ENCODE assay signal across 16 cellular contexts in genomic region chr14:52318829-52319604, GRCh38. TPM values are rescaled to one million over a fixed set of nuclear protein-coding genes. Genes with fewer than 3 reads are reported as not detected.
DNase-seq lines count a peak whose midpoint lies in the region; ATAC-seq and TF ChIP-seq lines count a peak whose summit lies in the region.
"Had no signal": no experiment of that assay in that cellular context is flagged by ENCODE, and none has a peak within 500 bp of the region (broad histone marks: within the 10 kb centered on the region; RNA-seq: fewer than 3 reads in every experiment).

No MANE protein-coding gene starts in this region.

- no peaks in the 10 kb centered on the region for H3K27me3 ChIP-seq in CD8-positive, alpha-beta T cell (ENCODE audit: insufficient read depth, low read length)
- no peaks in the 10 kb centered on the region for H3K27me3 ChIP-seq in osteoblast (ENCODE audit: insufficient read depth, low read length)
- H3K27me3 ChIP-seq: MG63 had no signal

- POLR2A ChIA-PET in CD8-positive, alpha-beta T cell (lab: Charles Lee) = interaction anchor here (1.2 to 1.3 kb wide), 2 partner anchors 8 to 87 kb away, joined by 3 read pairs; no protein-coding TSS in a partner anchor

- intact Hi-C loops in CD8-positive, alpha-beta T cell (cut with DNase I, micrococcal nuclease) = loop anchor here (5.0 kb wide), 3 partner anchors 33 to 233 kb away; partner anchors contain the start of genes GPR137C (in 1 of the 2) and TXNDC16 (in 1 of the 2)
- intact Hi-C loops in Right ventricle myocardium superior (cut with DNase I) = no loop called here

- DNase-seq in CD8-positive, alpha-beta T cell = no peak
- DNase-seq in Jurkat, Clone E6-1 (ENCODE audit: low read depth, low spot score) = peak; percentile 32
- DNase-seq in activated naive CD8-positive, alpha-beta T cell treated with anti-CD3 and anti-CD28 coated beads for 36 hours = no peak
- DNase-seq in osteoblast (ENCODE audit: insufficient read length, low spot score, missing footprints) = peak; percentile 38
- no peak for DNase-seq in G401 (ENCODE audit: low spot score)
- DNase-seq in Right ventricle myocardium superior = no peak
- DNase-seq: amygdala, Calu3, islet precursor cell, MG63, mucosa of descending colon, NCI-H2171 treated with DMSO at 0.1 percent for 48 hours, PC-9, substantia nigra had no signal

- peak overlapping the region; percentile 59 for H3K4me3 Mint-ChIP-seq in CD8-positive, alpha-beta T cell
- peak overlapping the region; percentile 60 for H3K4me3 Mint-ChIP-seq in activated naive CD8-positive, alpha-beta T cell treated with anti-CD3 and anti-CD28 coated beads for 36 hours

- no peaks in the 10 kb centered on the region for H3K36me3 ChIP-seq in CD8-positive, alpha-beta T cell (ENCODE audit: insufficient read depth, low read length)
- no peaks in the 10 kb centered on the region for H3K36me3 ChIP-seq in osteoblast (ENCODE audit: insufficient read depth, low read length)
- H3K36me3 ChIP-seq: MG63 had no signal

- peaks cover 8% of the 10 kb centered on the region for H3K9me3 Mint-ChIP-seq in CD8-positive, alpha-beta T cell
- peaks cover 27% of the 10 kb centered on the region for H3K9me3 Mint-ChIP-seq in activated naive CD8-positive, alpha-beta T cell treated with anti-CD3 and anti-CD28 coated beads for 36 hours

- peaks cover 2% of the 10 kb centered on the region for H3K27me3 Mint-ChIP-seq in CD8-positive, alpha-beta T cell (ENCODE audit: low read depth)
- H3K27me3 Mint-ChIP-seq in activated naive CD8-positive, alpha-beta T cell treated with anti-CD3 and anti-CD28 coated beads for 36 hours = peaks cover 8% of the 10 kb centered on the region

- TF ChIP-seq CTCF in CD8-positive, alpha-beta T cell (IDR thresholded peaks at IDR 0.05) = no peak
- no peak for TF ChIP-seq CTCF in osteoblast (IDR thresholded peaks at IDR 0.05; ENCODE audit: extremely low read depth, low read depth, low read length)

- peaks cover 44% of the 10 kb centered on the region for H3K36me3 Mint-ChIP-seq in CD8-positive, alpha-beta T cell
- peaks cover 78% of the 10 kb centered on the region for H3K36me3 Mint-ChIP-seq in activated naive CD8-positive, alpha-beta T cell treated with anti-CD3 and anti-CD28 coated beads for 36 hours

- no peak for ATAC-seq in CD8-positive, alpha-beta T cell
- ATAC-seq in GM18502 (IDR thresholded peaks at IDR 0.05; ENCODE audit: poor library complexity, unreplicated experiment) = no peak
- no peak for ATAC-seq in Right ventricle myocardium superior (ENCODE audit: poor library complexity)
- ATAC-seq: mucosa of descending colon had no signal

- H3K9me3 ChIP-seq in CD8-positive, alpha-beta T cell (ENCODE audit: low read length) = peaks cover 8% of the 10 kb centered on the region
- no peaks in the 10 kb centered on the region for H3K9me3 ChIP-seq in osteoblast (ENCODE audit: low read depth, low read length)

- peak overlapping the region; percentile 41 for H3K4me2 ChIP-seq in osteoblast (ENCODE audit: insufficient read depth, low read length)
- H3K4me2 ChIP-seq: PC-9 had no signal

- peaks cover 4% of the 10 kb centered on the region for H4K20me1 ChIP-seq in osteoblast (ENCODE audit: insufficient read depth, low read length)

- H3K27ac ChIP-seq in CD8-positive, alpha-beta T cell (ENCODE audit: low read depth, low read length) = peak overlapping the region; percentile 5
- H3K27ac ChIP-seq in osteoblast (ENCODE audit: low read depth, low read length) = no peak overlapping the region
- H3K27ac ChIP-seq: PC-9 had no signal

- H3K4me1 ChIP-seq in CD8-positive, alpha-beta T cell (ENCODE audit: insufficient read depth, low read length) = peaks cover 39% of the 10 kb centered on the region
- H3K4me1 ChIP-seq in osteoblast (ENCODE audit: insufficient read depth, low read length) = peaks cover 30% of the 10 kb centered on the region

- CTCF ChIA-PET in CD8-positive, alpha-beta T cell (lab: Charles Lee) = interaction anchor here (1.0 to 1.1 kb wide), 2 partner anchors 11 to 104 kb away, joined by 3 read pairs; no protein-coding TSS in a partner anchor

- peak overlapping the region; percentile 37 for H3K27ac Mint-ChIP-seq in CD8-positive, alpha-beta T cell
- H3K27ac Mint-ChIP-seq in activated naive CD8-positive, alpha-beta T cell treated with anti-CD3 and anti-CD28 coated beads for 36 hours = peak overlapping the region; percentile 65

- no peak overlapping the region for H2AFZ ChIP-seq in osteoblast (ENCODE audit: low read length)

- peak overlapping the region; percentile 37 for H3K4me3 ChIP-seq in CD8-positive, alpha-beta T cell (ENCODE audit: low read depth, low read length)
- H3K4me3 ChIP-seq in Jurkat, Clone E6-1 (ENCODE audit: low read length) = no peak overlapping the region
- no peak overlapping the region for H3K4me3 ChIP-seq in osteoblast (ENCODE audit: insufficient read depth, low read length)
- H3K4me3 ChIP-seq: MG63, PC-9 had no signal

- peaks cover 62% of the 10 kb centered on the region for H3K4me1 Mint-ChIP-seq in CD8-positive, alpha-beta T cell (ENCODE audit: low read depth)
- H3K4me1 Mint-ChIP-seq in activated naive CD8-positive, alpha-beta T cell treated with anti-CD3 and anti-CD28 coated beads for 36 hours = peaks cover 50% of the 10 kb centered on the region

- in situ Hi-C loops in G401 (cut with HindIII; ENCODE audit: low sequenced_read_pairs) = no loop called here

- H3K79me2 ChIP-seq in osteoblast (ENCODE audit: insufficient read depth, low read length) = peaks cover 54% of the 10 kb centered on the region

RNA-seq across cellular contexts. Expression of gene PTGER2, which starts 4.9 kb away (rescaled TPM):
- total RNA-seq in CD8-positive, alpha-beta T cell = 1 to 10 TPM; 3.5 to 4.3 TPM
- polyA plus RNA-seq in Jurkat, Clone E6-1 (2012; ENCODE audit: insufficient read depth, insufficient read length) = not detected
- 10 to 100 TPM; 20.8 to 23.3 TPM for total RNA-seq in activated naive CD8-positive, alpha-beta T cell treated with anti-CD3 and anti-CD28 coated beads for 36 hours
- 2.9 and 3.3 TPM in 2 replicates for total RNA-seq in osteoblast
- 0.10 and 0.43 TPM in 2 replicates for total RNA-seq in G401 (2014; rRNA removed; shearing (Covaris generic))
- 0.65 TPM for total RNA-seq in Right ventricle myocardium superior
- total RNA-seq: Calu3 had no signal

RNA-seq across cellular contexts. Expression of gene PTGDR, which starts 51.5 kb away (rescaled TPM):
- total RNA-seq in CD8-positive, alpha-beta T cell = 1 to 10 TPM; 2.7 to 3.0 TPM
- not detected for polyA plus RNA-seq in Jurkat, Clone E6-1 (2012; ENCODE audit: insufficient read depth, insufficient read length)
- total RNA-seq in activated naive CD8-positive, alpha-beta T cell treated with anti-CD3 and anti-CD28 coated beads for 36 hours = not detected
- total RNA-seq in osteoblast = 1.4 and 1.5 TPM in 2 replicates
- total RNA-seq in G401 (2014; rRNA removed; shearing (Covaris generic)) = not detected in 2 replicates
- 0.89 TPM for total RNA-seq in Right ventricle myocardium superior
- total RNA-seq: Calu3, PC-9, renal cortical epithelial cell had no signal

Comparison
In these comparisons a context has a peak if more than half of its experiments do, and no peak if none do; other contexts are left out.
1. DNase-seq: peak in Jurkat, Clone E6-1 (single experiment) and osteoblast (single experiment); none in CD8-positive, alpha-beta T cell (0 of 7), activated naive CD8-positive, alpha-beta T cell treated with anti-CD3 and anti-CD28 coated beads for 36 hours (single experiment), G401 (single experiment) and Right ventricle myocardium superior (single experiment).